ENCODE assay signal across 13 cellular contexts in genomic region chr10:111323567-111323966, GRCh38.
A peak's percentile ranks its signal among the peaks of the same experiment; 100 is the strongest.
DNase-seq lines count a peak whose midpoint lies in the region; TF ChIP-seq lines count a peak whose summit lies in the region.
"Had no signal": no experiment of that assay in that cellular context is flagged by ENCODE, and none has a peak within 500 bp of the region (broad histone marks: within the 10 kb centered on the region; RNA-seq: fewer than 3 reads in every experiment).

No MANE protein-coding gene starts in this region.

- H3K27ac ChIP-seq in mammary epithelial cell (ENCODE audit: insufficient read depth, low read depth, low read length), result no peak overlapping the region

- no peaks in the 10 kb centered on the region for H3K4me1 ChIP-seq in mammary epithelial cell (ENCODE audit: insufficient read depth, low read length)

- H3K9me3 ChIP-seq in mammary epithelial cell (replicated peaks; ENCODE audit: insufficient read depth, low read length), result no peaks in the 10 kb centered on the region

- peaks cover 39% of the 10 kb centered on the region for H3K27me3 Mint-ChIP-seq in MCF 10A (ENCODE audit: insufficient read depth, unreplicated experiment)

- H3K4me3 ChIP-seq in mammary epithelial cell (replicated peaks in 1 of 3; ENCODE audit: insufficient read depth in 1 of 3, low read depth in 2 of 3, low read length in 3 of 3) (no peak overlapping the region), NB4 (ENCODE audit: low read depth, low read length) (no peak overlapping the region), epithelial cell of proximal tubule (ENCODE audit: low read depth, low read length) (no peak overlapping the region)

- H3K79me2 ChIP-seq in mammary epithelial cell (ENCODE audit: insufficient read depth, low read length), result no peaks in the 10 kb centered on the region

- H3K36me3 ChIP-seq in mammary epithelial cell (ENCODE audit: insufficient read depth, low read length), result no peaks in the 10 kb centered on the region

- TF ChIP-seq CTCF in MCF 10A (IDR thresholded peaks at IDR 0.05; ENCODE audit: unreplicated experiment) (peak; percentile 11), mammary epithelial cell (conservative IDR thresholded peaks at IDR 0.05 in 1 of 2, IDR thresholded peaks at IDR 0.05 in 1 of 2; ENCODE audit: extremely low read depth in 1 of 2, insufficient read depth in 1 of 2, low read depth in 1 of 2, low read length in 2 of 2) (peak in 1 of 2 donors; percentile 11), NB4 (IDR thresholded peaks at IDR 0.05; ENCODE audit: low read depth, low read length) (no peak), epithelial cell of proximal tubule (conservative IDR thresholded peaks at IDR 0.05; ENCODE audit: low read depth, low read length) (peak; percentile 24)

- BruUV-seq in MCF 10A (replicated peaks; lab: Mats Ljungman, UMichigan) (no TSS peak), mammary epithelial cell (replicated peaks; lab: Mats Ljungman, UMichigan) (no TSS peak)

- H3K27ac Mint-ChIP-seq in MCF 10A (ENCODE audit: low read depth, unreplicated experiment), result no peak overlapping the region
- H3K27ac Mint-ChIP-seq: stimulated activated memory B cell treated with anti-CD40 and anti-IgM and Interleukin-4, amounts not matched to agents 10 μg/mL and 1 μg/mL and 100 μg/mL, for 72 hours had no signal

- CTCF ChIA-PET in MCF 10A (lab: Yijun Ruan, JAX), result no interaction called here
- CTCF ChIA-PET in mammary epithelial cell (lab: Charles Lee; ENCODE audit: low non-redundant PET), result no interaction called here

- POLR2A ChIA-PET in MCF 10A (lab: Yijun Ruan, JAX), result no interaction called here

- no peaks in the 10 kb centered on the region for H4K20me1 ChIP-seq in mammary epithelial cell (ENCODE audit: insufficient read depth, low read length)

- H3K4me3 Mint-ChIP-seq in MCF 10A (ENCODE audit: unreplicated experiment), result no peak overlapping the region
- H3K4me3 Mint-ChIP-seq: stimulated activated memory B cell treated with anti-CD40 and anti-IgM and Interleukin-4, amounts not matched to agents 10 μg/mL and 1 μg/mL and 100 μg/mL, for 72 hours had no signal

- 54% methylated on average over 3 of the region's 3 CpGs for WGBS in mammary epithelial cell (ENCODE audit: low coverage, missing lambda C conversion rate)

- H2AFZ ChIP-seq in mammary epithelial cell (ENCODE audit: low read depth, low read length), result no peak overlapping the region

- no peak overlapping the region for H3K9ac ChIP-seq in mammary epithelial cell (ENCODE audit: insufficient read depth, low read length)

- dilution Hi-C loops in mammary epithelial cell (cut with HindIII; ENCODE audit: low sequenced_read_pairs), result no loop called here

- in situ Hi-C loops in mammary epithelial cell (cut with MboI; ENCODE audit: low sequenced_read_pairs in 2 of 2), result no loop called here

- peak; percentile 13 for DNase-seq in MCF 10A (ENCODE audit: unreplicated experiment)
- DNase-seq in mammary epithelial cell, result no peak
- peak; percentile 7 for DNase-seq in NB4 (ENCODE audit: low read depth)
- DNase-seq in epithelial cell of proximal tubule (ENCODE audit: low read depth), result no peak
- peak; percentile 9 for DNase-seq in stromal cell of bone marrow (ENCODE audit: low read depth)
- DNase-seq in SIG-M5 (lab: John Stamatoyannopoulos, UW), result no peak
- DNase-seq in NCI-H2171 (lab: John Stamatoyannopoulos, UW), result no peak
- no peak for DNase-seq in activated CD4-positive, alpha-beta T cell treated with anti-CD3 and anti-CD28 coated beads for 48 hours
- DNase-seq: activated CD4-positive, alpha-beta T cell treated with anti-CD3 and anti-CD28 coated beads, Interleukin-2, amount 50 U/mL, for 4 hours; NK-92 treated with Interleukin-12 subunit alpha and Interleukin-12 subunit beta, amount 100 ng/mL, for 24 hours; stimulated activated CD4-positive, alpha-beta T cell treated with anti-CD3 and anti-CD28 coated beads, Interleukin-4, amount 100 ng/mL, for 24 hours; T-helper 1 cell had no signal

- H3K4me2 ChIP-seq in mammary epithelial cell (ENCODE audit: insufficient read depth, low read depth, low read length), result no peak overlapping the region

- H3K36me3 Mint-ChIP-seq in MCF 10A (ENCODE audit: insufficient read depth, unreplicated experiment), result no peaks in the 10 kb centered on the region
- H3K36me3 Mint-ChIP-seq: stimulated activated memory B cell treated with anti-CD40 and anti-IgM and Interleukin-4, amounts not matched to agents 10 μg/mL and 1 μg/mL and 100 μg/mL, for 72 hours had no signal

- H3K27me3 ChIP-seq in mammary epithelial cell (ENCODE audit: insufficient read depth, low read length), result no peaks in the 10 kb centered on the region

- no peak for TF ChIP-seq POLR2A in NB4 (IDR thresholded peaks at IDR 0.05; ENCODE audit: extremely low read depth, insufficient read length)

- intact Hi-C loops in MCF 10A (cut with micrococcal nuclease), result loop anchor here (1.0 to 2.0 kb wide), 2 partner anchors 247 to 577 kb away; partner anchors contain the start of gene ADRA2A
- intact Hi-C loops in mammary epithelial cell (cut with micrococcal nuclease), result no loop called here

- H3K4me1 Mint-ChIP-seq in MCF 10A (ENCODE audit: insufficient read depth, unreplicated experiment), result no peaks in the 10 kb centered on the region
- H3K4me1 Mint-ChIP-seq: stimulated activated memory B cell treated with anti-CD40 and anti-IgM and Interleukin-4, amounts not matched to agents 10 μg/mL and 1 μg/mL and 100 μg/mL, for 72 hours had no signal

- no peaks in the 10 kb centered on the region for H3K9me3 Mint-ChIP-seq in MCF 10A (ENCODE audit: unreplicated experiment)
- H3K9me3 Mint-ChIP-seq: stimulated activated memory B cell treated with anti-CD40 and anti-IgM and Interleukin-4, amounts not matched to agents 10 μg/mL and 1 μg/mL and 100 μg/mL, for 72 hours had no signal

Comparison
In these comparisons a context has a peak if more than half of its experiments do, and no peak if none do; other contexts are left out.
1. DNase-seq: peak in MCF 10A (single experiment), NB4 (single experiment) and stromal cell of bone marrow (single experiment); none in mammary epithelial cell (single experiment), epithelial cell of proximal tubule (single experiment), SIG-M5 (single experiment), NCI-H2171 (single experiment) and activated CD4-positive, alpha-beta T cell treated with anti-CD3 and anti-CD28 coated beads for 48 hours (single experiment).